In genomic region chr12:25745281-25745680, GRCh38 we compare ENCODE assay signal across 15 cellular contexts.
DNase-seq lines count a peak whose midpoint lies in the region; ATAC-seq and TF ChIP-seq lines count a peak whose summit lies in the region.
"Had no signal": no experiment of that assay in that cellular context is flagged by ENCODE, and none has a peak within 500 bp of the region (broad histone marks: within the 10 kb centered on the region; RNA-seq: fewer than 3 reads in every experiment).

No MANE protein-coding gene starts in this region.

- peak overlapping the region; percentile 63; the same call in 1 of the 2 replicates for H4K5ac ChIP-seq in IMR-90 (ENCODE audit: low read depth, low read length)

- no peak overlapping the region for H2BK20ac ChIP-seq in IMR-90 (ENCODE audit: low read depth, low read length)

- H3K79me1 ChIP-seq in IMR-90 (ENCODE audit: low read depth in 1 of 2, low read length in 2 of 2), result no peaks in the 10 kb centered on the region

- H3K36me3 ChIP-seq in A673 (ENCODE audit: insufficient read depth, low read length, poor library complexity, severe bottlenecking) (no peaks in the 10 kb centered on the region), IMR-90 (ENCODE audit: control insufficient read depth, insufficient read depth, low read length) (no peaks in the 10 kb centered on the region), muscle layer of duodenum (ENCODE audit: control insufficient read depth in 1 of 2, insufficient read depth in 2 of 2, low read length in 2 of 2) (no peaks in the 10 kb centered on the region)
- H3K36me3 ChIP-seq: BLaER1, HAP-1 had no signal

- no peak overlapping the region for H3K4me2 ChIP-seq in IMR-90 (ENCODE audit: low read depth, low read length)
- H3K4me2 ChIP-seq: BLaER1 had no signal

- H2AK9ac ChIP-seq in IMR-90 (replicated peaks; ENCODE audit: low read depth, low read length, poor library complexity), result no peak overlapping the region

- no peaks in the 10 kb centered on the region for H4K20me1 ChIP-seq in IMR-90 (ENCODE audit: insufficient read depth, low read length)
- H4K20me1 ChIP-seq: BLaER1 had no signal

- POLR2A ChIA-PET in A673 (lab: Charles Lee; ENCODE audit: low non-redundant PET) (no interaction called here), IMR-90 (lab: Charles Lee; ENCODE audit: unreplicated experiment) (no interaction called here), MCF 10A (lab: Yijun Ruan, JAX) (no interaction called here)
- POLR2A ChIA-PET in activated CD4-positive, alpha-beta memory T cell treated with anti-CD3 and anti-CD28 coated beads, Interleukin-2, amount 10 ng/mL, durations not matched to agents 7 days and 5 days (lab: Charles Lee), result no interaction called here

- H3K4me1 Mint-ChIP-seq in MCF 10A (ENCODE audit: insufficient read depth, unreplicated experiment), result peaks cover 12% of the 10 kb centered on the region
- no peaks in the 10 kb centered on the region for H3K4me1 Mint-ChIP-seq in activated CD4-positive, alpha-beta memory T cell treated with anti-CD3 and anti-CD28 coated beads, Interleukin-2, amount 10 ng/mL, durations not matched to agents 7 days and 5 days
- H3K4me1 Mint-ChIP-seq: CD8-positive, alpha-beta memory T cell had no signal

- H3K27me3 ChIP-seq in A673 (replicated peaks; ENCODE audit: insufficient read depth, low read depth, low read length, poor library complexity) (no peaks in the 10 kb centered on the region), IMR-90 (ENCODE audit: control insufficient read depth, insufficient read depth, low read length) (no peaks in the 10 kb centered on the region), muscle layer of duodenum (ENCODE audit: low read depth, low read length) (no peaks in the 10 kb centered on the region)
- H3K27me3 ChIP-seq: BLaER1 had no signal

- dilution Hi-C loops in IMR-90 (cut with HindIII; ENCODE audit: low sequenced_read_pairs, unreplicated experiment), result no loop called here

- peaks cover 10% of the 10 kb centered on the region for H3K4me1 ChIP-seq in A673 (ENCODE audit: insufficient read depth, low read length, poor library complexity, severe bottlenecking)
- peaks cover 6% of the 10 kb centered on the region; the same call in 1 of the 2 replicates for H3K4me1 ChIP-seq in IMR-90 (ENCODE audit: control insufficient read depth, insufficient read depth, low read length)
- peaks cover 0 to 3% of the 10 kb centered on the region in 2 donors for H3K4me1 ChIP-seq in muscle layer of duodenum (ENCODE audit: control insufficient read depth in 1 of 2, insufficient read depth in 2 of 2, low read length in 2 of 2)
- H3K4me1 ChIP-seq: BLaER1 had no signal

- no peak overlapping the region for H3K56ac ChIP-seq in IMR-90 (ENCODE audit: extremely low read depth, insufficient read depth, low read length)

- no peak overlapping the region for H3K4ac ChIP-seq in IMR-90 (ENCODE audit: low read depth, low read length)

- H3K27ac ChIP-seq in A673 (ENCODE audit: low read depth, low read length, poor library complexity, severe bottlenecking) (no peak overlapping the region), IMR-90 (ENCODE audit: insufficient read depth, low read length) (no peak overlapping the region), muscle layer of duodenum (ENCODE audit: low read length) (peak overlapping the region; percentile 19)
- H3K27ac ChIP-seq: 22Rv1, BLaER1 had no signal

- H3K14ac ChIP-seq in IMR-90 (replicated peaks; ENCODE audit: low read depth, low read length), result peak overlapping the region; percentile 66

- no peak for TF ChIP-seq POLR2A in IMR-90 (IDR thresholded peaks at IDR 0.05; ENCODE audit: low read depth, low read length)

- no peak overlapping the region; a peak in 1 of 4 replicates for H4K8ac ChIP-seq in IMR-90 (ENCODE audit: low read depth in 2 of 2, low read length in 2 of 2)

- H3K27ac Mint-ChIP-seq in MCF 10A (ENCODE audit: low read depth, unreplicated experiment), result no peak overlapping the region
- no peak overlapping the region for H3K27ac Mint-ChIP-seq in activated CD4-positive, alpha-beta memory T cell treated with anti-CD3 and anti-CD28 coated beads, Interleukin-2, amount 10 ng/mL, durations not matched to agents 7 days and 5 days
- H3K27ac Mint-ChIP-seq: CD8-positive, alpha-beta memory T cell had no signal

- H2BK120ac ChIP-seq in IMR-90 (ENCODE audit: low read depth, low read length), result no peak overlapping the region

- no peak overlapping the region for H4K91ac ChIP-seq in IMR-90 (ENCODE audit: insufficient read depth, low read depth, low read length)

- no peak for TF ChIP-seq RAD21 in IMR-90 (IDR thresholded peaks at IDR 0.05; ENCODE audit: low read length)

- DNase-seq in A673 (ENCODE audit: low spot score) (peak; percentile 9), IMR-90 (no peak), dermis blood vessel endothelial cell (peak; percentile 45), MCF 10A (ENCODE audit: unreplicated experiment) (no peak), T-helper 1 cell (no peak), iPS-NIHi7 (ENCODE audit: extremely low spot score) (no peak)
- no peak for DNase-seq in activated CD4-positive, alpha-beta memory T cell treated with anti-CD3 and anti-CD28 coated beads, Interleukin-2, amount 10 ng/mL, durations not matched to agents 7 days and 5 days
- DNase-seq: AML-193; CD8-positive, alpha-beta memory T cell; DMS 273 treated with DMSO at 0.1 percent for 48 hours; GOT3 had no signal

- no CpG with 5 or more reads among the region's 2 CpGs for WGBS in IMR-90 (ENCODE audit: extremely low coverage in 2 of 2, insufficient read length in 1 of 2), 2 experiments

- CTCF ChIA-PET in A673 (lab: Charles Lee) (no interaction called here), IMR-90 (lab: Yijun Ruan, JAX) (no interaction called here), MCF 10A (lab: Yijun Ruan, JAX) (no interaction called here)
- CTCF ChIA-PET in activated CD4-positive, alpha-beta memory T cell treated with anti-CD3 and anti-CD28 coated beads, Interleukin-2, amount 10 ng/mL, durations not matched to agents 7 days and 5 days (lab: Charles Lee), result no interaction called here

- no peak for TF ChIP-seq CTCF in A673 (conservative IDR thresholded peaks at IDR 0.05; ENCODE audit: low read depth, low read length)
- no peak for TF ChIP-seq CTCF in IMR-90 (conservative IDR thresholded peaks at IDR 0.05; ENCODE audit: low read depth, low read length)
- TF ChIP-seq CTCF in MCF 10A (IDR thresholded peaks at IDR 0.05; ENCODE audit: unreplicated experiment), result no peak

- H3K9me3 Mint-ChIP-seq in MCF 10A (ENCODE audit: unreplicated experiment), result no peaks in the 10 kb centered on the region
- H3K9me3 Mint-ChIP-seq in activated CD4-positive, alpha-beta memory T cell treated with anti-CD3 and anti-CD28 coated beads, Interleukin-2, amount 10 ng/mL, durations not matched to agents 7 days and 5 days, result no peaks in the 10 kb centered on the region

- no peak overlapping the region for H3K9ac ChIP-seq in IMR-90 (ENCODE audit: low read depth, low read length)
- H3K9ac ChIP-seq: BLaER1 had no signal

- H2AK5ac ChIP-seq in IMR-90 (ENCODE audit: low read depth, low read length), result no peak overlapping the region

- in situ Hi-C loops in IMR-90 (cut with MboI; ENCODE audit: low sequenced_read_pairs), result no loop called here

- H3K9me3 ChIP-seq in A673 (ENCODE audit: low read depth, low read length, poor library complexity, severe bottlenecking) (no peaks in the 10 kb centered on the region), IMR-90 (ENCODE audit: control insufficient read depth, insufficient read depth, low read length) (no peaks in the 10 kb centered on the region), muscle layer of duodenum (ENCODE audit: control insufficient read depth in 1 of 2, low read length in 2 of 2) (no peaks in the 10 kb centered on the region)
- H3K9me3 ChIP-seq: BLaER1, HAP-1 had no signal

- peak overlapping the region; percentile 24 for H2BK5ac ChIP-seq in IMR-90 (ENCODE audit: low read depth, low read length, poor library complexity, severe bottlenecking)

- H2BK15ac ChIP-seq in IMR-90 (ENCODE audit: low read depth, low read length), result 0 out of 3 replicates have a peak overlapping the region, but pooled peaks have one; percentile 3

- BruUV-seq in A673 (replicated peaks; lab: Mats Ljungman, UMichigan), result no TSS peak
- BruUV-seq in IMR-90 (replicated peaks; lab: Mats Ljungman, UMichigan), result no TSS peak
- BruUV-seq in MCF 10A (replicated peaks; lab: Mats Ljungman, UMichigan), result no TSS peak

- ATAC-seq in IMR-90 (ENCODE audit: low read depth), result no peak

- H3K4me3 Mint-ChIP-seq in MCF 10A (ENCODE audit: unreplicated experiment), result no peak overlapping the region
- H3K4me3 Mint-ChIP-seq in activated CD4-positive, alpha-beta memory T cell treated with anti-CD3 and anti-CD28 coated beads, Interleukin-2, amount 10 ng/mL, durations not matched to agents 7 days and 5 days, result no peak overlapping the region
- H3K4me3 Mint-ChIP-seq: CD8-positive, alpha-beta memory T cell had no signal

- H3K9me1 ChIP-seq in IMR-90 (ENCODE audit: insufficient read depth, low read length), result no peaks in the 10 kb centered on the region

- H3K4me3 ChIP-seq in A673 (ENCODE audit: low read depth, low read length, poor library complexity, severe bottlenecking) (no peak overlapping the region), IMR-90 (ENCODE audit: insufficient read depth, low read depth, low read length) (no peak overlapping the region), muscle layer of duodenum (ENCODE audit: low read depth in 1 of 2, low read length in 2 of 2) (no peak overlapping the region)
- H3K4me3 ChIP-seq: BLaER1, HAP-1 had no signal

- no peaks in the 10 kb centered on the region for H3K36me3 Mint-ChIP-seq in MCF 10A (ENCODE audit: insufficient read depth, unreplicated experiment)
- H3K36me3 Mint-ChIP-seq in activated CD4-positive, alpha-beta memory T cell treated with anti-CD3 and anti-CD28 coated beads, Interleukin-2, amount 10 ng/mL, durations not matched to agents 7 days and 5 days (ENCODE audit: low read depth), result no peaks in the 10 kb centered on the region
- H3K36me3 Mint-ChIP-seq: CD8-positive, alpha-beta memory T cell had no signal

- no peak overlapping the region for H3K23ac ChIP-seq in IMR-90 (ENCODE audit: low read depth, low read length)

- no peak overlapping the region for H2AFZ ChIP-seq in IMR-90 (replicated peaks; ENCODE audit: low read length, poor library complexity)

- intact Hi-C loops in A673 (cut with micrococcal nuclease; ENCODE audit: unreplicated experiment), result no loop called here
- intact Hi-C loops in IMR-90 (cut with micrococcal nuclease), result no loop called here
- intact Hi-C loops in MCF 10A (cut with micrococcal nuclease), result no loop called here

- peak overlapping the region; percentile 57; the same call in 1 of the 2 replicates for H3K18ac ChIP-seq in IMR-90 (ENCODE audit: low read depth, low read length)

- H3K27me3 Mint-ChIP-seq in MCF 10A (ENCODE audit: insufficient read depth, unreplicated experiment), result no peaks in the 10 kb centered on the region
- peaks cover 2% of the 10 kb centered on the region for H3K27me3 Mint-ChIP-seq in activated CD4-positive, alpha-beta memory T cell treated with anti-CD3 and anti-CD28 coated beads, Interleukin-2, amount 10 ng/mL, durations not matched to agents 7 days and 5 days
- H3K27me3 Mint-ChIP-seq: CD8-positive, alpha-beta memory T cell had no signal

Comparison
In these comparisons a context has a peak if more than half of its experiments do, and no peak if none do; other contexts are left out.
1. DNase-seq: peak in A673 (single experiment) and dermis blood vessel endothelial cell (single experiment); none in IMR-90 (single experiment), MCF 10A (single experiment), T-helper 1 cell (0 of 5), activated CD4-positive, alpha-beta memory T cell treated with anti-CD3 and anti-CD28 coated beads, Interleukin-2, amount 10 ng/mL, durations not matched to agents 7 days and 5 days (single experiment) and iPS-NIHi7 (single experiment).